In the genomic region with DNA sequence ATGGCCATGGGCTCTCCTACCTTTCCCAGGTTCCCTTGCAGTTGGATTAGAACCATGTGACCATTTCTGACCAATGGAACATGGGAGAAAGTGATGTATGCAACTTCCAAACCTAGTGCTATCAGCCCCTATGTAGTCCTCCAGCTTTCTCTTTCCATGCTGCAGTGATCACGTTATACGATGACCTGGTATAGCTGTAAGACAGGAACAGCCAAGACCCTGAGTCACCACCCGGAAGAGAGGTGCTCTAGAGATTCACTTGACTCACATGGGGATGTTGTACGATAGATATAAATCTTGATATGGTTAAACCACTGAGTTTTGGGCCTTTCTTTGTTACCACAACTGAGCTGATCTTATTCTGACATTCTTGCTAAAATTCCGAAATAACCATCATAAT, we compare ENCODE assay signal across 18 cellular contexts.
DNase-seq lines count a peak whose midpoint lies in the region; ATAC-seq and TF ChIP-seq lines count a peak whose summit lies in the region.
"Had no signal": no experiment of that assay in that cellular context is flagged by ENCODE, and none has a peak within 500 bp of the region (broad histone marks: within the 10 kb centered on the region; RNA-seq: fewer than 3 reads in every experiment).

No MANE protein-coding gene starts in this region.

- intact Hi-C loops in PC-3 (cut with micrococcal nuclease): no loop called here
- intact Hi-C loops in adrenal gland (cut with DNase I): no loop called here
- intact Hi-C loops in CD4-positive, alpha-beta memory T cell (cut with micrococcal nuclease): no loop called here

- H3K4me1 ChIP-seq in CD4-positive, CD25-positive, alpha-beta regulatory T cell (ENCODE audit: control insufficient read depth, insufficient read depth, low read length, poor library complexity, severe bottlenecking): peaks cover 4% of the 10 kb centered on the region
- H3K4me1 ChIP-seq in PC-3 (ENCODE audit: insufficient read depth, low read length): peaks cover 16% of the 10 kb centered on the region
- no peaks in the 10 kb centered on the region for H3K4me1 ChIP-seq in adrenal gland (replicated peaks in 1 of 2)
- no peaks in the 10 kb centered on the region for H3K4me1 ChIP-seq in CD4-positive, alpha-beta memory T cell (ENCODE audit: insufficient read depth, low read length)

- H3K27me3 ChIP-seq in CD4-positive, CD25-positive, alpha-beta regulatory T cell (ENCODE audit: control insufficient read depth, insufficient read depth, low read length): peaks cover 3% of the 10 kb centered on the region
- no peaks in the 10 kb centered on the region for H3K27me3 ChIP-seq in PC-3 (ENCODE audit: low read length)
- H3K27me3 ChIP-seq in adrenal gland: no peaks in the 10 kb centered on the region
- H3K27me3 ChIP-seq in CD4-positive, alpha-beta memory T cell (ENCODE audit: insufficient read depth, low read length): no peaks in the 10 kb centered on the region

- DNase-seq in CD4-positive, CD25-positive, alpha-beta regulatory T cell: peak in 1 of 3 donors; percentile 16
- DNase-seq in EL (peak; percentile 18), PC-3 (peak; percentile 88), adrenal gland (no peak), AML-193 (lab: John Stamatoyannopoulos, UW) (no peak), superior temporal gyrus (ENCODE audit: extremely low spot score) (no peak)
- DNase-seq in CD4-positive, alpha-beta memory T cell: no peak
- DNase-seq: DMS153; NCI-H1694 treated with DMSO at 0.1 percent for 48 hours; NCI-H510A; NCI-H748 treated with DMSO at 0.1 percent for 48 hours; NK-92 treated with Interleukin-12 subunit alpha and Interleukin-12 subunit beta, amount 100 ng/mL, for 24 hours had no signal

- no peak overlapping the region for H3K4me3 Mint-ChIP-seq in CD4-positive, CD25-positive, alpha-beta regulatory T cell
- no peak overlapping the region for H3K4me3 Mint-ChIP-seq in activated T-helper 17 cell treated with anti-CD3 and anti-CD28 coated beads, Interleukin-2, amount 50 U/mL, for 72 hours
- H3K4me3 Mint-ChIP-seq in CD4-positive, alpha-beta memory T cell: no peak overlapping the region
- H3K4me3 Mint-ChIP-seq: CD14-positive monocyte; T-helper 1 cell treated with Interleukin-12 subunit alpha and Interleukin-12 subunit beta and Interleukin-4 antibody, amounts not matched to agents 30 μg/mL and 1 μg/mL, for 36 hours had no signal

- H3K4me3 ChIP-seq in CD4-positive, CD25-positive, alpha-beta regulatory T cell (ENCODE audit: low read depth, low read length): no peak overlapping the region
- H3K4me3 ChIP-seq in PC-3 (ENCODE audit: low read length) (no peak overlapping the region), adrenal gland (no peak overlapping the region)
- no peak overlapping the region for H3K4me3 ChIP-seq in CD4-positive, alpha-beta memory T cell (ENCODE audit: low read length in 2 of 2)
- H3K4me3 ChIP-seq: K562 had no signal

- CTCF ChIA-PET in PC-3 (lab: Charles Lee): interaction anchor here (0.8 kb wide), 1 partner anchor 65 kb away, joined by 3 read pairs; a partner anchor contains a TSS
- CTCF ChIA-PET in CD4-positive, alpha-beta memory T cell (lab: Charles Lee; ENCODE audit: partially characterized antibody): no interaction called here

- no peak for TF ChIP-seq POLR2A in adrenal gland (IDR thresholded peaks at IDR 0.05)

- no peaks in the 10 kb centered on the region for H3K36me3 ChIP-seq in CD4-positive, CD25-positive, alpha-beta regulatory T cell (ENCODE audit: control insufficient read depth, insufficient read depth, low read length)
- H3K36me3 ChIP-seq in PC-3 (ENCODE audit: low read depth, low read length): no peaks in the 10 kb centered on the region
- H3K36me3 ChIP-seq in adrenal gland (replicated peaks in 1 of 2): no peaks in the 10 kb centered on the region
- no peaks in the 10 kb centered on the region for H3K36me3 ChIP-seq in CD4-positive, alpha-beta memory T cell (ENCODE audit: insufficient read depth, low read length)

- H3K9me3 Mint-ChIP-seq in CD4-positive, CD25-positive, alpha-beta regulatory T cell: no peaks in the 10 kb centered on the region
- H3K9me3 Mint-ChIP-seq in activated T-helper 17 cell treated with anti-CD3 and anti-CD28 coated beads, Interleukin-2, amount 50 U/mL, for 72 hours: no peaks in the 10 kb centered on the region
- peaks cover 0 to 2% (median 0%) of the 10 kb centered on the region in 8 donors for H3K9me3 Mint-ChIP-seq in CD4-positive, alpha-beta memory T cell
- H3K9me3 Mint-ChIP-seq: T-helper 1 cell treated with Interleukin-12 subunit alpha and Interleukin-12 subunit beta and Interleukin-4 antibody, amounts not matched to agents 30 μg/mL and 1 μg/mL, for 36 hours had no signal

- no peaks in the 10 kb centered on the region for H4K20me1 ChIP-seq in PC-3 (ENCODE audit: low read length)

- no peak overlapping the region for H3K9ac ChIP-seq in PC-3 (ENCODE audit: low read length)

- ATAC-seq in CD4-positive, CD25-positive, alpha-beta regulatory T cell (ENCODE audit: low read depth in 2 of 2): peak; percentile 40
- peak; percentile 74 for ATAC-seq in PC-3
- peak; percentile 70 for ATAC-seq in activated T-helper 17 cell treated with anti-CD3 and anti-CD28 coated beads, Interleukin-2, amount 50 U/mL, for 72 hours (replicated peaks)
- ATAC-seq: K562 had no signal

- H3K27me3 Mint-ChIP-seq in CD4-positive, CD25-positive, alpha-beta regulatory T cell: peaks cover 10% of the 10 kb centered on the region
- peaks cover 5% of the 10 kb centered on the region for H3K27me3 Mint-ChIP-seq in activated T-helper 17 cell treated with anti-CD3 and anti-CD28 coated beads, Interleukin-2, amount 50 U/mL, for 72 hours
- peaks cover 2 to 11% of the 10 kb centered on the region in 2 donors for H3K27me3 Mint-ChIP-seq in CD4-positive, alpha-beta memory T cell

- H3F3A ChIP-seq in PC-3 (ENCODE audit: low read length, unreplicated experiment): no peaks in the 10 kb centered on the region

- H3K79me2 ChIP-seq in PC-3 (ENCODE audit: low read length): no peaks in the 10 kb centered on the region

- H3K9me3 ChIP-seq in CD4-positive, CD25-positive, alpha-beta regulatory T cell (ENCODE audit: control insufficient read depth in 2 of 2, low read length in 2 of 2): no peaks in the 10 kb centered on the region
- no peaks in the 10 kb centered on the region for H3K9me3 ChIP-seq in PC-3 (ENCODE audit: low read length)
- no peaks in the 10 kb centered on the region for H3K9me3 ChIP-seq in adrenal gland (replicated peaks in 1 of 3)
- H3K9me3 ChIP-seq in CD4-positive, alpha-beta memory T cell (ENCODE audit: control insufficient read depth in 1 of 2, low read length in 2 of 2): no peaks in the 10 kb centered on the region

- H2AFZ ChIP-seq in PC-3 (ENCODE audit: low read length): peak overlapping the region; percentile 10; the same call in 1 of the 2 replicates

- no peaks in the 10 kb centered on the region for H3K36me3 Mint-ChIP-seq in CD4-positive, CD25-positive, alpha-beta regulatory T cell
- no peaks in the 10 kb centered on the region for H3K36me3 Mint-ChIP-seq in activated T-helper 17 cell treated with anti-CD3 and anti-CD28 coated beads, Interleukin-2, amount 50 U/mL, for 72 hours (ENCODE audit: low read depth)
- H3K36me3 Mint-ChIP-seq in CD4-positive, alpha-beta memory T cell: no peaks in the 10 kb centered on the region
- H3K36me3 Mint-ChIP-seq: CD14-positive monocyte had no signal

- no peak overlapping the region for H3K27ac ChIP-seq in CD4-positive, CD25-positive, alpha-beta regulatory T cell (ENCODE audit: insufficient read depth, low read length, poor library complexity, severe bottlenecking)
- H3K27ac ChIP-seq in PC-3 (ENCODE audit: low read length) (0 out of 2 replicates have a peak overlapping the region, but pooled peaks have one; percentile 1), adrenal gland (no peak overlapping the region)
- no peak overlapping the region for H3K27ac ChIP-seq in CD4-positive, alpha-beta memory T cell (ENCODE audit: low read depth, low read length)
- H3K27ac ChIP-seq: HL-60, RWPE1 had no signal

- POLR2A ChIA-PET in PC-3 (lab: Charles Lee; ENCODE audit: unreplicated experiment): no interaction called here
- POLR2A ChIA-PET in CD4-positive, alpha-beta memory T cell (lab: Charles Lee; ENCODE audit: partially characterized antibody): no interaction called here

- WGBS in adrenal gland, 4 donors: 79 to 93% (median 90%) methylated on average over 5 of the region's 5 CpGs

- H3K9me2 ChIP-seq in PC-3 (replicated peaks; ENCODE audit: low read length): no peaks in the 10 kb centered on the region

- H3K27ac Mint-ChIP-seq in CD4-positive, CD25-positive, alpha-beta regulatory T cell: no peak overlapping the region
- no peak overlapping the region for H3K27ac Mint-ChIP-seq in activated T-helper 17 cell treated with anti-CD3 and anti-CD28 coated beads, Interleukin-2, amount 50 U/mL, for 72 hours
- H3K27ac Mint-ChIP-seq in CD4-positive, alpha-beta memory T cell: no peak overlapping the region
- H3K27ac Mint-ChIP-seq: CD14-positive monocyte; T-helper 1 cell treated with Interleukin-12 subunit alpha and Interleukin-12 subunit beta and Interleukin-4 antibody, amounts not matched to agents 30 μg/mL and 1 μg/mL, for 36 hours had no signal

- no TSS peak for BruUV-seq in PC-3 (replicated peaks; lab: Mats Ljungman, UMichigan)

- peak overlapping the region; percentile 10; the same call in 1 of the 2 replicates for H3K4me2 ChIP-seq in PC-3 (ENCODE audit: low read length)

- no peak for TF ChIP-seq CTCF in PC-3 (conservative IDR thresholded peaks at IDR 0.05; ENCODE audit: low read depth, low read length)
- TF ChIP-seq CTCF in adrenal gland (IDR thresholded peaks at IDR 0.05): no peak

- peaks cover 0 to 5% (median 5%) of the 10 kb centered on the region in 4 donors for H3K4me1 Mint-ChIP-seq in CD4-positive, CD25-positive, alpha-beta regulatory T cell
- no peaks in the 10 kb centered on the region for H3K4me1 Mint-ChIP-seq in activated T-helper 17 cell treated with anti-CD3 and anti-CD28 coated beads, Interleukin-2, amount 50 U/mL, for 72 hours
- H3K4me1 Mint-ChIP-seq in CD4-positive, alpha-beta memory T cell: peaks cover 0 to 2% (median under 1%) of the 10 kb centered on the region in 4 donors

Comparison
In these comparisons a context has a peak if more than half of its experiments do, and no peak if none do; other contexts are left out.
1. DNase-seq: peak in EL (single experiment) and PC-3 (single experiment); none in adrenal gland (0 of 7), CD4-positive, alpha-beta memory T cell (0 of 5), AML-193 (0 of 2) and superior temporal gyrus (single experiment).
2. Peak in every context shown above with its lines, with median percentiles within 50 percentile points of each other: ATAC-seq.